ENCODE assay signal across 27 cellular contexts in the genomic region with DNA sequence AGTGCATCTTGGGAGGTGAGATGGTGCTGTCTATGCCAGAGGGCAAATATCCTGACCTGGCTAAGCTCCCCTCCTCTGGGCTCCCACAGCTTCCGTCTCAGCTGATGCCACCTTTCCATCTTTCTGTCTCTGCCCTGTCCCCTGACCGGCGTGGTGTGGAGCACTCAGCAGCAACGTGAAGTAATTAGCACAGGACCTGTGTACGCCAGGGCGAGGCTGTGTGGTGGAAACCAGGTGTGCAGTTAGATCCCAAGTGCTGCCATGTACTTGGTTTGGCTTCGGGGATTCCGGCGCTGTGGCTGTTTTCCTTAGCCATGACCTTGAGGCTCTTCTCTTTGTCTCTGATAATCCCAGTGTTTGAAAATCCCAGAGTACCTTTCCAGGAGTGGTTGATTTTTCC.
"Had no signal": no experiment of that assay in that cellular context is flagged by ENCODE, and none has a peak within 500 bp of the region (broad histone marks: within the 10 kb centered on the region; RNA-seq: fewer than 3 reads in every experiment).

No MANE protein-coding gene starts in this region.

- H3K27me3 Mint-ChIP-seq: activated CD4-positive, alpha-beta memory T cell treated with anti-CD3 and anti-CD28 coated beads, Interleukin-2, amount 10 ng/mL, durations not matched to agents 7 days and 5 days; activated CD4-positive, alpha-beta T cell treated with anti-CD3 and anti-CD28 coated beads for 36 hours; activated CD4-positive, alpha-beta T cell treated with anti-CD3 and anti-CD28 coated beads, Interleukin-2, amount 10 ng/mL, durations not matched to agents 24 days and 14 days; activated naive CD8-positive, alpha-beta T cell; activated T-cell treated with anti-CD3 and anti-CD28 coated beads, Interleukin-2, amount 50 U/mL, for 24 hours; effector memory CD8-positive, alpha-beta T cell had no signal

- H3K36me3 Mint-ChIP-seq: activated naive CD8-positive, alpha-beta T cell had no signal

- H3K27ac Mint-ChIP-seq: activated CD4-positive, alpha-beta memory T cell treated with anti-CD3 and anti-CD28 coated beads, Interleukin-2, amount 10 ng/mL, durations not matched to agents 7 days and 5 days; activated CD4-positive, alpha-beta T cell treated with anti-CD3 and anti-CD28 coated beads for 36 hours; activated CD4-positive, alpha-beta T cell treated with anti-CD3 and anti-CD28 coated beads, Interleukin-2, amount 10 ng/mL, durations not matched to agents 24 days and 14 days; activated T-cell treated with anti-CD3 and anti-CD28 coated beads, Interleukin-2, amount 50 U/mL, for 72 hours had no signal

- ATAC-seq: activated CD4-positive, alpha-beta T cell treated with anti-CD3 and anti-CD28 coated beads for 36 hours; activated T-cell treated with anti-CD3 and anti-CD28 coated beads, Interleukin-2, amount 50 U/mL, for 72 hours; effector memory CD8-positive, alpha-beta T cell; foreskin keratinocyte; gastrocnemius medialis had no signal

- H3K9me3 Mint-ChIP-seq: activated CD4-positive, alpha-beta memory T cell treated with anti-CD3 and anti-CD28 coated beads, Interleukin-2, amount 10 ng/mL, durations not matched to agents 7 days and 5 days; activated CD4-positive, alpha-beta T cell treated with anti-CD3 and anti-CD28 coated beads, Interleukin-2, amount 10 ng/mL, durations not matched to agents 24 days and 14 days; activated T-cell treated with anti-CD3 and anti-CD28 coated beads, Interleukin-2, amount 50 U/mL, for 24 hours; activated T-cell treated with anti-CD3 and anti-CD28 coated beads, Interleukin-2, amount 50 U/mL, for 72 hours; effector memory CD8-positive, alpha-beta T cell had no signal

- H3K4me1 Mint-ChIP-seq: activated CD4-positive, alpha-beta memory T cell treated with anti-CD3 and anti-CD28 coated beads, Interleukin-2, amount 10 ng/mL, durations not matched to agents 7 days and 5 days; activated CD4-positive, alpha-beta T cell treated with anti-CD3 and anti-CD28 coated beads for 36 hours had no signal

- H3K4me3 Mint-ChIP-seq: activated CD4-positive, alpha-beta memory T cell treated with anti-CD3 and anti-CD28 coated beads, Interleukin-2, amount 10 ng/mL, durations not matched to agents 7 days and 5 days; activated CD4-positive, alpha-beta T cell treated with anti-CD3 and anti-CD28 coated beads for 36 hours; activated CD4-positive, alpha-beta T cell treated with anti-CD3 and anti-CD28 coated beads, Interleukin-2, amount 10 ng/mL, durations not matched to agents 24 days and 14 days; activated naive CD8-positive, alpha-beta T cell; activated T-cell treated with anti-CD3 and anti-CD28 coated beads, Interleukin-2, amount 50 U/mL, for 24 hours; activated T-cell treated with anti-CD3 and anti-CD28 coated beads, Interleukin-2, amount 50 U/mL, for 72 hours; effector memory CD8-positive, alpha-beta T cell had no signal

- DNase-seq: activated CD4-positive, alpha-beta memory T cell treated with anti-CD3 and anti-CD28 coated beads, Interleukin-2, amount 10 ng/mL, durations not matched to agents 7 days and 5 days; activated CD4-positive, alpha-beta T cell treated with anti-CD3 and anti-CD28 coated beads for 36 hours; activated CD4-positive, alpha-beta T cell treated with anti-CD3 and anti-CD28 coated beads, Interleukin-2, amount 10 ng/mL, durations not matched to agents 24 days and 14 days; activated CD4-positive, CD25-positive, alpha-beta regulatory T cell; activated CD4-positive, CD25-positive, alpha-beta regulatory T cell treated with anti-CD3 and anti-CD28 coated beads, Interleukin-2, amount 50 U/mL, for 72 hours; activated CD8-positive, alpha-beta memory T cell treated with anti-CD3 and anti-CD28 coated beads, Interleukin-2, amount 50 U/mL, for 48 hours; activated gamma-delta T cell; activated naive CD4-positive, alpha-beta T cell; activated T-cell treated with anti-CD3 and anti-CD28 coated beads for 4 hours; activated T-cell treated with anti-CD3 and anti-CD28 coated beads, Interleukin-2, amount 50 U/mL, for 24 hours; activated T-cell treated with anti-CD3 and anti-CD28 coated beads, Interleukin-2, amount 50 U/mL, for 72 hours; amniotic stem cell; brain microvascular endothelial cell; cortex of kidney; dermis blood vessel endothelial cell; effector CD4-positive, alpha-beta T cell; effector memory CD8-positive, alpha-beta T cell; erythroblast; foreskin keratinocyte; gastrocnemius medialis; glutamatergic neuron; heart left ventricle; T-helper 2 cell had no signal

- FAIRE-seq: astrocyte, bronchial epithelial cell, colon had no signal
